ENCODE assay signal across 17 cellular contexts in genomic region chr10:109239371-109239770, GRCh38.
DNase-seq lines count a peak whose midpoint lies in the region; ATAC-seq, FAIRE-seq and TF ChIP-seq lines count a peak whose summit lies in the region.
"Had no signal": no experiment of that assay in that cellular context is flagged by ENCODE, and none has a peak within 500 bp of the region (broad histone marks: within the 10 kb centered on the region; RNA-seq: fewer than 3 reads in every experiment).

No MANE protein-coding gene starts in this region.

- TF ChIP-seq RAD21 in HepG2 (CRISPR knock-in tag; IDR thresholded peaks at IDR 0.05), result no peak

- H3K27me3 ChIP-seq in HepG2 (ENCODE audit: control insufficient read depth in 1 of 2, insufficient read depth in 2 of 2, low read length in 2 of 2) (no peaks in the 10 kb centered on the region), right lobe of liver (no peaks in the 10 kb centered on the region), hepatocyte (no peaks in the 10 kb centered on the region)
- H3K27me3 ChIP-seq: BE2C had no signal

- H3K36me3 ChIP-seq in HepG2 (replicated peaks in 1 of 2; ENCODE audit: control insufficient read depth in 1 of 2, insufficient read depth in 2 of 2, low read length in 2 of 2) (no peaks in the 10 kb centered on the region), right lobe of liver (no peaks in the 10 kb centered on the region), SK-N-MC (ENCODE audit: insufficient read depth, low read length) (no peaks in the 10 kb centered on the region), hepatocyte (replicated peaks; ENCODE audit: insufficient read depth, low read depth) (no peaks in the 10 kb centered on the region)
- H3K36me3 ChIP-seq: BE2C had no signal

- no TSS peak for BruUV-seq in HepG2 (replicated peaks; lab: Mats Ljungman, UMichigan)

- CTCF ChIA-PET in HepG2 (lab: Yijun Ruan, JAX; ENCODE audit: low intra/inter-chr PET ratio, low total read pairs), result no interaction called here

- intact Hi-C loops in HepG2 (cut with micrococcal nuclease; ENCODE audit: unreplicated experiment) (no loop called here), right lobe of liver (cut with DNase I) (no loop called here)

- no peaks in the 10 kb centered on the region for H3K9me2 ChIP-seq in hepatocyte (replicated peaks; ENCODE audit: insufficient read depth)

- H3K9me3 ChIP-seq in HepG2 (ENCODE audit: low read length) (peaks cover 19% of the 10 kb centered on the region), right lobe of liver (no peaks in the 10 kb centered on the region), SK-N-MC (ENCODE audit: low read depth, low read length) (no peaks in the 10 kb centered on the region), hepatocyte (ENCODE audit: low read depth) (no peaks in the 10 kb centered on the region)
- H3K9me3 ChIP-seq: BE2C had no signal

- POLR2A ChIA-PET in HepG2 (lab: Yijun Ruan, JAX), result no interaction called here

- in situ Hi-C loops in HepG2 (cut with HindIII; ENCODE audit: extremely low pct_ligation_motif_present, low pct_unique_long_range_greater_than_20kb), result no loop called here

- no peak for FAIRE-seq in HepG2 (lab: Jason Lieb, UNC)
- FAIRE-seq: D721Med, H54 had no signal

- H4K20me1 ChIP-seq in HepG2 (ENCODE audit: insufficient read depth, low read length), result no peaks in the 10 kb centered on the region
- H4K20me1 ChIP-seq in hepatocyte (ENCODE audit: insufficient read depth, poor library complexity, severe bottlenecking), result no peaks in the 10 kb centered on the region

- TF ChIP-seq EP300 in HepG2 (IDR thresholded peaks at IDR 0.05; ENCODE audit: low read depth in 2 of 2, low read length in 2 of 2) (no peak), HepG2 (CRISPR knock-in tag; IDR thresholded peaks at IDR 0.05; ENCODE audit: borderline replicate concordance) (no peak)

- H3K4me1 ChIP-seq in HepG2 (ENCODE audit: insufficient read depth, low read length) (no peaks in the 10 kb centered on the region), right lobe of liver (no peaks in the 10 kb centered on the region), hepatocyte (ENCODE audit: insufficient read depth) (peaks cover 15% of the 10 kb centered on the region)
- H3K4me1 ChIP-seq: BE2C had no signal

- H3K4me2 ChIP-seq in HepG2 (ENCODE audit: low read depth, low read length) (no peak overlapping the region), hepatocyte (no peak overlapping the region)

- no peak for DNase-seq in HepG2 (ENCODE audit: low spot score)
- no peak for DNase-seq in right lobe of liver
- no peak for DNase-seq in SK-N-MC (ENCODE audit: low read depth, low spot score)
- no peak for DNase-seq in hepatocyte (ENCODE audit: low spot score)
- DNase-seq in foreskin fibroblast, result no peak
- DNase-seq in NCI-H1092 treated with DMSO at 0.1 percent for 48 hours (lab: John Stamatoyannopoulos, UW), result no peak
- DNase-seq: 8988T; BE2C; CD4-positive, alpha-beta memory T cell; DMS153; GM23248 had no signal

- ATAC-seq in HepG2 (no peak), right lobe of liver (no peak), HG02840 (IDR thresholded peaks at IDR 0.05; ENCODE audit: low FRiP score, unreplicated experiment) (no peak), GM18870 (IDR thresholded peaks at IDR 0.05; ENCODE audit: unreplicated experiment) (no peak)
- ATAC-seq: HCT116 had no signal

- no peaks in the 10 kb centered on the region for H3K79me2 ChIP-seq in HepG2 (ENCODE audit: insufficient read depth, low read length)
- no peaks in the 10 kb centered on the region for H3K79me2 ChIP-seq in hepatocyte

- H3K27ac ChIP-seq in HepG2 (ENCODE audit: extremely low read length, insufficient read depth, low read length) (no peak overlapping the region), right lobe of liver (no peak overlapping the region), SK-N-MC (peak overlapping the region; percentile 98), hepatocyte (peak overlapping the region; percentile 20)
- H3K27ac ChIP-seq: C4-2B, GM23248 had no signal

- H2AFZ ChIP-seq in HepG2 (ENCODE audit: low read length) (no peak overlapping the region), hepatocyte (no peak overlapping the region)
- H2AFZ ChIP-seq: GM23248 had no signal

- H3K9ac ChIP-seq in HepG2 (ENCODE audit: insufficient read depth, low read depth, low read length) (no peak overlapping the region), SK-N-MC (ENCODE audit: insufficient read length) (peak overlapping the region; percentile 61)
- H3K9ac ChIP-seq: GM23248 had no signal

- TF ChIP-seq POLR2A in HepG2 (IDR thresholded peaks at IDR 0.05; ENCODE audit: insufficient read depth in 1 of 2, low read depth in 2 of 2, low read length in 2 of 2) (no peak), right lobe of liver (IDR thresholded peaks at IDR 0.05) (no peak)

- TF ChIP-seq CTCF in HepG2 (CRISPR knock-in tag; IDR thresholded peaks at IDR 0.05) (no peak), right lobe of liver (IDR thresholded peaks at IDR 0.05) (no peak), hepatocyte (IDR thresholded peaks at IDR 0.05; ENCODE audit: poor library complexity) (no peak), foreskin fibroblast (IDR thresholded peaks at IDR 0.05; ENCODE audit: low read depth, low read length) (no peak)

- no peak overlapping the region for H3K4me3 ChIP-seq in HepG2 (replicated peaks in 1 of 3; ENCODE audit: insufficient read depth in 1 of 3, low read depth in 2 of 3, low read length in 3 of 3)
- no peak overlapping the region for H3K4me3 ChIP-seq in right lobe of liver
- no peak overlapping the region for H3K4me3 ChIP-seq in SK-N-MC
- H3K4me3 ChIP-seq in hepatocyte, result no peak overlapping the region
- H3K4me3 ChIP-seq in foreskin fibroblast (ENCODE audit: low read depth in 1 of 2, low read length in 2 of 2), result no peak overlapping the region
- H3K4me3 ChIP-seq: GM23248 had no signal

TF ChIP-seq in HepG2, 621 proteins besides CTCF, POLR2A, EP300 and RAD21:
- TF ChIP-seq DR1 (CRISPR knock-in tag; IDR thresholded peaks at IDR 0.05) (no peak), ATF7 (IDR thresholded peaks at IDR 0.05) (peak; percentile 46; the same call in 1 of the 2 replicates), ATF7 (CRISPR knock-in tag; IDR thresholded peaks at IDR 0.05) (no peak)

Comparison
In these comparisons a context has a peak if more than half of its experiments do, and no peak if none do; other contexts are left out.
1. H3K27ac ChIP-seq: peak in SK-N-MC (single experiment) and hepatocyte (single experiment); none in HepG2 (single experiment) and right lobe of liver (0 of 3).